In genomic region chr3:194064380-194065118, GRCh38 we compare ENCODE assay signal across 1 cellular context.
TF ChIP-seq lines count a peak whose summit lies in the region.

No MANE protein-coding gene starts in this region.

TF ChIP-seq in H1, 55 proteins besides CTCF, POLR2A, EP300 and RAD21 (continued from another document):
- no peak for TF ChIP-seq CTBP2 (IDR thresholded peaks at IDR 0.05; ENCODE audit: borderline replicate concordance, insufficient read depth, insufficient read length, low read length)
- TF ChIP-seq CBX8 (IDR thresholded peaks at IDR 0.05; ENCODE audit: borderline replicate concordance, low read depth, low read length) = no peak
- no peak for TF ChIP-seq FOSL1 (IDR thresholded peaks at IDR 0.05; ENCODE audit: insufficient read depth, low read depth, low read length)
- no peak for TF ChIP-seq TAF7 (optimal IDR thresholded peaks at IDR 0.05; ENCODE audit: borderline replicate concordance, low read depth, low read length)
- no peak for TF ChIP-seq BRCA1 (IDR thresholded peaks at IDR 0.05; ENCODE audit: low read depth, low read length)
- TF ChIP-seq SAP30 (IDR thresholded peaks at IDR 0.05; ENCODE audit: insufficient read depth, insufficient replicate concordance, low read length) = no peak
- no peak for TF ChIP-seq POLR2AphosphoS5 (IDR thresholded peaks at IDR 0.05; ENCODE audit: low read depth, low read length)
- no peak for TF ChIP-seq RNF2 (IDR thresholded peaks at IDR 0.05; ENCODE audit: borderline replicate concordance, low read depth, low read length, missing control alignments, poor library complexity, severe bottlenecking)
